Comparison of ENCODE assay signal across 14 cellular contexts in genomic region chr2:111663471-111663951, GRCh38.
A peak's percentile ranks its signal among the peaks of the same experiment; 100 is the strongest.
DNase-seq lines count a peak whose midpoint lies in the region; ATAC-seq and TF ChIP-seq lines count a peak whose summit lies in the region.
"Had no signal": no experiment of that assay in that cellular context is flagged by ENCODE, and none has a peak within 500 bp of the region (broad histone marks: within the 10 kb centered on the region; RNA-seq: fewer than 3 reads in every experiment).

No MANE protein-coding gene starts in this region.

- H3K27ac ChIP-seq in brain microvascular endothelial cell, result no peak overlapping the region
- peak overlapping the region; percentile 27 for H3K27ac ChIP-seq in hepatocyte
- no peak overlapping the region for H3K27ac ChIP-seq in PC-9

- H3K9me3 Mint-ChIP-seq in endothelial cell (ENCODE audit: unreplicated experiment) (no peaks in the 10 kb centered on the region), nephron progenitor cell (no peaks in the 10 kb centered on the region)
- H3K9me3 Mint-ChIP-seq: effector memory CD8-positive, alpha-beta T cell; memory B cell; stimulated activated naive B cell treated with anti-CD40 and anti-IgM and Interleukin-4, amounts not matched to agents 10 μg/mL and 1 μg/mL and 100 μg/mL, for 72 hours had no signal

- ATAC-seq in GM18858 (IDR thresholded peaks at IDR 0.05; ENCODE audit: unreplicated experiment), result no peak
- ATAC-seq: effector memory CD8-positive, alpha-beta T cell had no signal

- H3K9me3 ChIP-seq in hepatocyte (ENCODE audit: low read depth) (no peaks in the 10 kb centered on the region), PC-9 (ENCODE audit: insufficient read depth, low read depth) (no peaks in the 10 kb centered on the region)

- no peak overlapping the region for H3K4me3 Mint-ChIP-seq in endothelial cell (ENCODE audit: unreplicated experiment)
- no peak overlapping the region for H3K4me3 Mint-ChIP-seq in nephron progenitor cell
- H3K4me3 Mint-ChIP-seq: CD14-positive monocyte; effector memory CD8-positive, alpha-beta T cell; memory B cell had no signal

- TF ChIP-seq CTCF in AG09319 (IDR thresholded peaks at IDR 0.05; ENCODE audit: low read depth, low read length), result peak; percentile 7
- peak; percentile 49 for TF ChIP-seq CTCF in brain microvascular endothelial cell (IDR thresholded peaks at IDR 0.05; ENCODE audit: low read depth, low read length, missing control alignments)
- peak; percentile 38 for TF ChIP-seq CTCF in hepatocyte (IDR thresholded peaks at IDR 0.05; ENCODE audit: poor library complexity)
- TF ChIP-seq CTCF in endothelial cell (IDR thresholded peaks at IDR 0.05; ENCODE audit: unreplicated experiment), result no peak
- TF ChIP-seq CTCF in nephron progenitor cell (IDR thresholded peaks at IDR 0.05), result no peak
- TF ChIP-seq CTCF in PC-9 (conservative IDR thresholded peaks at IDR 0.05), result no peak

- WGBS in hepatocyte (ENCODE audit: low lambda C conversion rate, missing lambda C conversion rate), result 32% methylated on average over 9 of the region's 9 CpGs

- no peaks in the 10 kb centered on the region for H3K36me3 Mint-ChIP-seq in endothelial cell (ENCODE audit: low read depth, unreplicated experiment)
- H3K36me3 Mint-ChIP-seq in nephron progenitor cell (ENCODE audit: low read depth), result peaks cover 4% of the 10 kb centered on the region
- H3K36me3 Mint-ChIP-seq: memory B cell; stimulated activated naive B cell treated with anti-CD40 and anti-IgM and Interleukin-4, amounts not matched to agents 10 μg/mL and 1 μg/mL and 100 μg/mL, for 72 hours had no signal

- in situ Hi-C loops in brain microvascular endothelial cell (cut with HindIII; ENCODE audit: low pct_ligation_motif_present, low sequenced_read_pairs), result no loop called here

- no peaks in the 10 kb centered on the region for H3K4me1 Mint-ChIP-seq in endothelial cell (ENCODE audit: unreplicated experiment)
- H3K4me1 Mint-ChIP-seq in nephron progenitor cell, result peaks cover 10% of the 10 kb centered on the region

- H3F3A ChIP-seq in PC-9 (ENCODE audit: insufficient read depth, low read depth), result peaks cover 25% of the 10 kb centered on the region

- no peak overlapping the region for H3K4me3 ChIP-seq in brain microvascular endothelial cell (ENCODE audit: low read depth, low read length)
- H3K4me3 ChIP-seq in hepatocyte, result no peak overlapping the region
- no peak overlapping the region for H3K4me3 ChIP-seq in PC-9

- H3K36me3 ChIP-seq in brain microvascular endothelial cell (replicated peaks) (no peaks in the 10 kb centered on the region), hepatocyte (replicated peaks; ENCODE audit: insufficient read depth, low read depth) (no peaks in the 10 kb centered on the region), PC-9 (ENCODE audit: low read depth) (no peaks in the 10 kb centered on the region)

- H2AFZ ChIP-seq in hepatocyte (no peak overlapping the region), PC-9 (no peak overlapping the region)

- H3K27me3 ChIP-seq in brain microvascular endothelial cell (replicated peaks) (no peaks in the 10 kb centered on the region), hepatocyte (no peaks in the 10 kb centered on the region), PC-9 (ENCODE audit: insufficient read depth, low read depth) (no peaks in the 10 kb centered on the region)

- H3K4me2 ChIP-seq in hepatocyte (no peak overlapping the region), PC-9 (no peak overlapping the region)

- POLR2A ChIA-PET in PC-9 (lab: Charles Lee; ENCODE audit: unreplicated experiment), result interaction anchor here (0.6 kb wide), 1 partner anchor 31 kb away, joined by 3 read pairs; no protein-coding TSS in a partner anchor

- H3K9me2 ChIP-seq in hepatocyte (replicated peaks; ENCODE audit: insufficient read depth), result no peaks in the 10 kb centered on the region
- no peaks in the 10 kb centered on the region for H3K9me2 ChIP-seq in PC-9 (ENCODE audit: insufficient read depth)

- H3K4me1 ChIP-seq in hepatocyte (ENCODE audit: insufficient read depth) (peaks cover 24% of the 10 kb centered on the region), PC-9 (replicated peaks; ENCODE audit: insufficient read depth) (peaks cover 49% of the 10 kb centered on the region)

- CTCF ChIA-PET in PC-9 (lab: Charles Lee), result no interaction called here

- H4K20me1 ChIP-seq in hepatocyte (ENCODE audit: insufficient read depth, poor library complexity, severe bottlenecking) (no peaks in the 10 kb centered on the region), PC-9 (ENCODE audit: insufficient read depth) (no peaks in the 10 kb centered on the region)

- intact Hi-C loops in PC-9 (cut with micrococcal nuclease; ENCODE audit: unreplicated experiment), result no loop called here

- H3K79me2 ChIP-seq in hepatocyte (no peaks in the 10 kb centered on the region), PC-9 (ENCODE audit: low read depth) (no peaks in the 10 kb centered on the region)

- BruUV-seq in PC-9 (replicated peaks; lab: Mats Ljungman, UMichigan), result no TSS peak

- H3K27me3 Mint-ChIP-seq in endothelial cell (ENCODE audit: unreplicated experiment) (peaks cover 6% of the 10 kb centered on the region), nephron progenitor cell (ENCODE audit: low read depth, poor library complexity) (peaks cover 6% of the 10 kb centered on the region)
- H3K27me3 Mint-ChIP-seq: effector memory CD8-positive, alpha-beta T cell; stimulated activated naive B cell treated with anti-CD40 and anti-IgM and Interleukin-4, amounts not matched to agents 10 μg/mL and 1 μg/mL and 100 μg/mL, for 72 hours had no signal

- DNase-seq in AG09319 (ENCODE audit: extremely low read depth, low read depth) (no peak), M059J (ENCODE audit: low read depth) (peak; percentile 7), brain microvascular endothelial cell (peak; percentile 28), hepatocyte (ENCODE audit: low spot score) (peak; percentile 39), endothelial cell (ENCODE audit: low spot score) (no peak), nephron progenitor cell (no peak), PC-9 (no peak)
- DNase-seq: activated CD8-positive, alpha-beta memory T cell treated with anti-CD3 and anti-CD28 coated beads, Interleukin-2, amount 50 U/mL, for 4 hours; effector memory CD8-positive, alpha-beta T cell; NCI-H187 had no signal

- no peak overlapping the region for H3K27ac Mint-ChIP-seq in endothelial cell (ENCODE audit: unreplicated experiment)
- H3K27ac Mint-ChIP-seq in nephron progenitor cell, result no peak overlapping the region
- H3K27ac Mint-ChIP-seq: memory B cell; stimulated activated naive B cell treated with anti-CD40 and anti-IgM and Interleukin-4, amounts not matched to agents 10 μg/mL and 1 μg/mL and 100 μg/mL, for 72 hours had no signal

Comparison
In these comparisons a context has a peak if more than half of its experiments do, and no peak if none do; other contexts are left out.
1. DNase-seq: peak in M059J (single experiment), brain microvascular endothelial cell (single experiment) and hepatocyte (single experiment); none in AG09319 (single experiment), endothelial cell (single experiment), nephron progenitor cell (single experiment) and PC-9 (0 of 2).
2. CTCF ChIP-seq: peak in AG09319 (single experiment), brain microvascular endothelial cell (single experiment) and hepatocyte (single experiment); none in endothelial cell (single experiment), nephron progenitor cell (single experiment) and PC-9 (single experiment).